8 cellular contexts compared by ENCODE assay signal in the genomic region with DNA sequence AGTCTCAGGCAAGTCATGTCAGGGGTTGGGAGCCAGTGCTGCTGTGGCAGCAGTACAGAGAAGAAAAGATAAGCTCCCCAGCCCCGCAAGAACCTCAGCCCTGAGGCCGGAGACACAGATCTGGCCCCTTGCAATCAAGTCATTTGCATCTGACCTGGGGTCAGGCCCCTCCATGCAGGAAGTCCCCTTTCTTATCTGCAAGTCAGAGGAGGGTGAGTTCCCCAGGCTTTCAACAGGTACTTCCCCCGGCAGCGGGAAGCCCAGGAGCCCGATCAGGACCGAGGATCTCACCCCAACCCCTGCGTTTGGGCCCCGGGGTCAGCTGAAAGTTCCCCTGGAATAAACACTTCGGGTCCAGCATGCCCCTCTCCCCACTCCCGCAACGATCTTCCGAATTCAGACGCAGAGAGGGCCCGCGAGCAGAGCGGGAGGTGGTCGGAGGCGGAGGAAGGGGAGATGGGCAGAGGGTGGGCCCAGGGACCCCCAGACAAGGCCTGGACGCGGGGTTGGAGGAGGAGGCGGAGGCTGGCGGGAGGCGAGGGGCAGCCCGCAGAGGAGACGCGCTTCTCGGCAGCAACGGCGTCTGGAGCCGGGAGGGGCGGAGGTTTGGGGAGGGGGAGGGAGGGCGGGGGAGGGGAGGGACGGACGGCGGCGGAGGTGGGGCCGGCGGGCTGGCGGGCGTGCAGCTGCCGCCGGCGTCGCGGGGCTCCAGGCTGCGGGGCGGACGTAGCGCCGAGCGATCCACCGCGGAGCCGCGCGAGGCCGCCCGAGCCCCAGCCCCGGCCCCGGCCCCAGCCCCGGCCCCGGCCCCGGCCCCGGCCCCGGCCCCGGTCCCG. TPM values are rescaled to one million over a fixed set of nuclear protein-coding genes. Genes with fewer than 3 reads are reported as not detected.
DNase-seq lines count a peak whose midpoint lies in the region; ATAC-seq and TF ChIP-seq lines count a peak whose summit lies in the region.

A gene with protein sequence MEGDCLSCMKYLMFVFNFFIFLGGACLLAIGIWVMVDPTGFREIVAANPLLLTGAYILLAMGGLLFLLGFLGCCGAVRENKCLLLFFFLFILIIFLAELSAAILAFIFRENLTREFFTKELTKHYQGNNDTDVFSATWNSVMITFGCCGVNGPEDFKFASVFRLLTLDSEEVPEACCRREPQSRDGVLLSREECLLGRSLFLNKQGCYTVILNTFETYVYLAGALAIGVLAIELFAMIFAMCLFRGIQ (plus strand): TSS at position 685 of the 836 bp plus-strand sequence. CDS start 179,455 bp downstream, outside the sequence.

- H3K27me3 Mint-ChIP-seq in Caco-2 (ENCODE audit: insufficient read depth, unreplicated experiment), result no peaks in the 10 kb centered on the region

- no peaks in the 10 kb centered on the region for H3K9me3 Mint-ChIP-seq in Caco-2 (ENCODE audit: unreplicated experiment)

- H3K36me3 ChIP-seq in Caco-2 (ENCODE audit: control insufficient read depth, insufficient read depth, low read length), result no peaks in the 10 kb centered on the region
- no peaks in the 10 kb centered on the region for H3K36me3 ChIP-seq in HUES64 (ENCODE audit: insufficient read depth, low read length)
- H3K36me3 ChIP-seq in neuron (ENCODE audit: insufficient read depth, low read length), result no peaks in the 10 kb centered on the region

- peak within 1 kb of the TSS; percentile 77 for H3K9ac ChIP-seq in HUES64 (ENCODE audit: low read depth, low read length)

- POLR2A ChIA-PET in Caco-2 (lab: Charles Lee), result no interaction called here

- peak within 1 kb of the TSS; percentile 29 for H2AFZ ChIP-seq in neuron (ENCODE audit: low read depth, low read length)

- no peak for TF ChIP-seq CTCF in Caco-2 (IDR thresholded peaks at IDR 0.05; ENCODE audit: insufficient read depth in 1 of 2, low read depth in 1 of 2, low read length in 1 of 2, severe bottlenecking in 1 of 2, unreplicated experiment in 1 of 2)
- TF ChIP-seq CTCF in fibroblast of the aortic adventitia (IDR thresholded peaks at IDR 0.05; ENCODE audit: insufficient read depth, low read length), result no peak

- no peaks in the 10 kb centered on the region for H3K36me3 Mint-ChIP-seq in Caco-2 (ENCODE audit: insufficient read depth, unreplicated experiment)

- BruUV-seq in Caco-2 (replicated peaks; lab: Mats Ljungman, UMichigan), result no TSS peak

- peak within 1 kb of the TSS; percentile 72 for H3K4me3 ChIP-seq in Caco-2 (ENCODE audit: low read depth, low read length)
- H3K4me3 ChIP-seq in HUES64 (ENCODE audit: low read length), result peak within 1 kb of the TSS; percentile 75
- H3K4me3 ChIP-seq in fibroblast of the aortic adventitia (ENCODE audit: low read depth, low read length), result peak within 1 kb of the TSS; percentile 13
- H3K4me3 ChIP-seq in neuron (ENCODE audit: low read length), result peak within 1 kb of the TSS; percentile 71

- no peaks in the 10 kb centered on the region for H3K9me3 ChIP-seq in Caco-2
- H3K9me3 ChIP-seq in HUES64 (ENCODE audit: insufficient read depth, low read depth, low read length), result no peaks in the 10 kb centered on the region
- H3K9me3 ChIP-seq in neuron (ENCODE audit: low read length), result no peaks in the 10 kb centered on the region

- DNase-seq in Caco-2, result peak; percentile 38 to 76
- peak; percentile 13 for DNase-seq in activated T-cell treated with anti-CD3 and anti-CD28 coated beads for 24 hours (ENCODE audit: low read depth)
- DNase-seq in fibroblast of the aortic adventitia (ENCODE audit: low read depth), result no peak
- DNase-seq in LoVo (ENCODE audit: low spot score), result no peak
- no peak for DNase-seq in cortex of kidney (lab: John Stamatoyannopoulos, UW)

- H3K4me1 ChIP-seq in Caco-2, result peaks cover 34% of the 10 kb centered on the region
- H3K4me1 ChIP-seq in HUES64 (ENCODE audit: insufficient read depth, low read length), result peaks cover 42% of the 10 kb centered on the region
- H3K4me1 ChIP-seq in neuron (ENCODE audit: insufficient read depth, low read length), result peaks cover 48% of the 10 kb centered on the region

- H3K27me3 ChIP-seq in Caco-2 (replicated peaks; ENCODE audit: control insufficient read depth, insufficient read depth, low read length), result no peaks in the 10 kb centered on the region
- peaks cover 54% of the 10 kb centered on the region for H3K27me3 ChIP-seq in HUES64 (ENCODE audit: insufficient read depth, low read length)
- H3K27me3 ChIP-seq in neuron (ENCODE audit: insufficient read depth, low read length), result no peaks in the 10 kb centered on the region

- H3K4me3 Mint-ChIP-seq in Caco-2 (ENCODE audit: unreplicated experiment), result peak within 1 kb of the TSS; percentile 79

- CTCF ChIA-PET in Caco-2 (lab: Charles Lee), result interaction anchor here (0.6 to 1.1 kb wide), 2 partner anchors 29 to 185 kb away, joined by 3 to 6 read pairs; no protein-coding TSS in a partner anchor

- H3K27ac ChIP-seq in HUES64 (ENCODE audit: low read depth, low read length), result peak within 1 kb of the TSS; percentile 89

- H3K27ac Mint-ChIP-seq in Caco-2 (ENCODE audit: unreplicated experiment), result peak within 1 kb of the TSS; percentile 75

- intact Hi-C loops in Caco-2 (cut with micrococcal nuclease; ENCODE audit: unreplicated experiment), result loop anchor here (1.0 to 5.0 kb wide), 2 partner anchors 49 to 104 kb away; no protein-coding TSS in a partner anchor

- WGBS in HUES64, result 1% methylated on average over 59 of the region's 67 CpGs

- H3K4me1 Mint-ChIP-seq in Caco-2 (ENCODE audit: low read depth, unreplicated experiment), result peaks cover 13% of the 10 kb centered on the region

- peak; percentile 80 for ATAC-seq in GM21381 (IDR thresholded peaks at IDR 0.05; ENCODE audit: unreplicated experiment)

RNA-seq across cellular contexts. Expression of the gene that starts here (rescaled TPM):
- total RNA-seq in Caco-2 (2022) (5.9 and 7.4 TPM in 2 replicates), fibroblast of the aortic adventitia (ENCODE audit: low replicate concordance) (under 0.01 and 0.49 TPM in 2 replicates)
- polyA plus RNA-seq in HUES64 (2013, experiment 1 of 2), result 38.1 TPM
- 42.0 TPM for polyA plus RNA-seq in HUES64 (2013, experiment 2 of 2)

Comparison
In these comparisons a context has a peak if more than half of its experiments do, and no peak if none do; other contexts are left out.
1. DNase-seq: peak in Caco-2 (2 of 2) and activated T-cell treated with anti-CD3 and anti-CD28 coated beads for 24 hours (single experiment); none in fibroblast of the aortic adventitia (single experiment), LoVo (single experiment) and cortex of kidney (single experiment).
2. H3K4me3 ChIP-seq: peak in every context shown above with its lines; median percentile 75 in HUES64; 72 in Caco-2; 71 in neuron; 13 in fibroblast of the aortic adventitia.